1 cellular context compared by ENCODE assay signal in genomic region chr4:139082750-139083532, GRCh38.
TF ChIP-seq lines count a peak whose summit lies in the region.

No MANE protein-coding gene starts in this region.

TF ChIP-seq in HCT116, 20 proteins besides CTCF, POLR2A, EP300 and RAD21 (continued from another document):
- TF ChIP-seq MAX (IDR thresholded peaks at IDR 0.05) (peak; percentile 93), YY1 (IDR thresholded peaks at IDR 0.05; ENCODE audit: extremely low read depth, insufficient replicate concordance, low read depth, low read length) (peak; percentile 46), SP1 (IDR thresholded peaks at IDR 0.05; ENCODE audit: low read depth) (peak; percentile 92)
